In the genomic region with DNA sequence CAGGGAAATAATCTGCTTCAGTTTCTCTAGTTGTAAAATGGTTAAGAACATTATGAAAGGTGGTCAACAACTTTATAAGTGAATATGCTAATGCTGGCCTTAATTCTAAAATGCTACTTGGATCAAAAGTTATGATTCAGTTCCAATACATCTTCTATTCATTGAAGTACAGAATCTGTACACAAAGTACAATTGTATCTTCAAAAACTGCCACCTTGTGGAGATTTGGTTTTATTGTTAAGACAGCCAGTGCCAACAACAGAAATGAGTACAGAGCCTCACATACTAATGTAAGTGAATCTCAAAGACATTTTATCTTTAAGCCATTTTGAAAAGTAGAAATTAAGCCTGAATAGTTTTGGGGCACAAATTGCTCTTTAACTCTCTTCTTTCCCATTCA, we compare ENCODE assay signal across 9 cellular contexts.
DNase-seq lines count a peak whose midpoint lies in the region; ATAC-seq and TF ChIP-seq lines count a peak whose summit lies in the region.
"Had no signal": no experiment of that assay in that cellular context is flagged by ENCODE, and none has a peak within 500 bp of the region (broad histone marks: within the 10 kb centered on the region; RNA-seq: fewer than 3 reads in every experiment).

No MANE protein-coding gene starts in this region.

- no TSS peak for BruUV-seq in OCI-LY7 (replicated peaks; lab: Mats Ljungman, UMichigan)

- H3K4me1 ChIP-seq in OCI-LY7 (ENCODE audit: insufficient read depth, low read length, poor library complexity, severe bottlenecking) (no peaks in the 10 kb centered on the region), vagina (no peaks in the 10 kb centered on the region)

- H3K27me3 ChIP-seq in vagina = no peaks in the 10 kb centered on the region

- POLR2A ChIA-PET in OCI-LY7 (lab: Charles Lee) = no interaction called here
- POLR2A ChIA-PET in activated CD8-positive, alpha-beta T cell treated with anti-CD3 and anti-CD28 coated beads for 36 hours (lab: Charles Lee) = no interaction called here

- H3K27ac ChIP-seq in OCI-LY7 (ENCODE audit: low read depth, low read length, poor library complexity, severe bottlenecking) (no peak overlapping the region), vagina (no peak overlapping the region)
- H3K27ac ChIP-seq: HL-60 had no signal

- peak; percentile 10 for DNase-seq in DMS114 treated with DMSO at 0.1 percent for 48 hours (lab: John Stamatoyannopoulos, UW; ENCODE audit: unreplicated experiment)
- peak; percentile 5 for DNase-seq in HFF-Myc (ENCODE audit: extremely low read depth, low read depth)
- DNase-seq in OCI-LY7 (ENCODE audit: low spot score) = peak; percentile 3
- peak; percentile 53 for DNase-seq in fibroblast of villous mesenchyme (ENCODE audit: low read depth)
- peak; percentile 90 for DNase-seq in superior temporal gyrus (ENCODE audit: extremely low spot score)
- DNase-seq in vagina (ENCODE audit: extremely low spot score in 2 of 2) = no peak
- no peak for DNase-seq in activated CD8-positive, alpha-beta T cell treated with anti-CD3 and anti-CD28 coated beads for 36 hours

- no peaks in the 10 kb centered on the region for H3K9me2 ChIP-seq in OCI-LY7 (ENCODE audit: insufficient read depth, low read length)

- no peak overlapping the region for H2AFZ ChIP-seq in OCI-LY7 (ENCODE audit: low read length)

- H3K36me3 ChIP-seq in OCI-LY7 (ENCODE audit: insufficient read depth, low read length) = no peaks in the 10 kb centered on the region
- no peaks in the 10 kb centered on the region for H3K36me3 ChIP-seq in vagina

- intact Hi-C loops in OCI-LY7 (cut with micrococcal nuclease; ENCODE audit: unreplicated experiment) (no loop called here), vagina (cut with DNase I) (no loop called here)
- intact Hi-C loops in activated CD8-positive, alpha-beta T cell treated with anti-CD3 and anti-CD28 coated beads for 36 hours (cut with micrococcal nuclease) = no loop called here

- no peaks in the 10 kb centered on the region for H3K79me2 ChIP-seq in OCI-LY7 (ENCODE audit: insufficient read depth, low read depth, low read length)

- H3K27ac Mint-ChIP-seq in activated CD8-positive, alpha-beta T cell treated with anti-CD3 and anti-CD28 coated beads for 36 hours = no peak overlapping the region
- H3K27ac Mint-ChIP-seq in activated T-helper 17 cell treated with anti-CD3 and anti-CD28 coated beads, Interleukin-2, amount 50 U/mL, for 72 hours = no peak overlapping the region

- TF ChIP-seq CTCF in HFF-Myc (IDR thresholded peaks at IDR 0.05; ENCODE audit: low read depth, low read length, missing control alignments) = no peak
- peak; percentile 61 for TF ChIP-seq CTCF in OCI-LY7 (conservative IDR thresholded peaks at IDR 0.05; ENCODE audit: low read length)
- peak; percentile 49 for TF ChIP-seq CTCF in fibroblast of villous mesenchyme (IDR thresholded peaks at IDR 0.05; ENCODE audit: insufficient read depth, low read depth, low read length)
- no peak for TF ChIP-seq CTCF in vagina (IDR thresholded peaks at IDR 0.05)
- TF ChIP-seq CTCF in activated CD8-positive, alpha-beta T cell treated with anti-CD3 and anti-CD28 coated beads for 36 hours (IDR thresholded peaks at IDR 0.05) = no peak

- no peak for ATAC-seq in activated CD8-positive, alpha-beta T cell treated with anti-CD3 and anti-CD28 coated beads for 36 hours
- no peak for ATAC-seq in activated T-helper 17 cell treated with anti-CD3 and anti-CD28 coated beads, Interleukin-2, amount 50 U/mL, for 72 hours (replicated peaks)

- no peak overlapping the region for H3K4me2 ChIP-seq in OCI-LY7 (ENCODE audit: low read length)

- H3K9me3 ChIP-seq in OCI-LY7 (ENCODE audit: low read length) (no peaks in the 10 kb centered on the region), vagina (no peaks in the 10 kb centered on the region)

- no peak overlapping the region for H3K4me3 Mint-ChIP-seq in activated CD8-positive, alpha-beta T cell treated with anti-CD3 and anti-CD28 coated beads for 36 hours
- H3K4me3 Mint-ChIP-seq in activated T-helper 17 cell treated with anti-CD3 and anti-CD28 coated beads, Interleukin-2, amount 50 U/mL, for 72 hours = no peak overlapping the region

- no peak for TF ChIP-seq POLR2A in vagina (IDR thresholded peaks at IDR 0.05)

- H3K27me3 Mint-ChIP-seq in activated CD8-positive, alpha-beta T cell treated with anti-CD3 and anti-CD28 coated beads for 36 hours = peaks cover 1% of the 10 kb centered on the region
- peaks cover 8% of the 10 kb centered on the region for H3K27me3 Mint-ChIP-seq in activated T-helper 17 cell treated with anti-CD3 and anti-CD28 coated beads, Interleukin-2, amount 50 U/mL, for 72 hours

- no peak overlapping the region for H3K4me3 ChIP-seq in HFF-Myc (replicated peaks; ENCODE audit: low read depth, low read length)
- H3K4me3 ChIP-seq in OCI-LY7 (ENCODE audit: low read depth, low read length, poor library complexity, severe bottlenecking) = no peak overlapping the region
- H3K4me3 ChIP-seq in fibroblast of villous mesenchyme (ENCODE audit: low read depth, low read length) = no peak overlapping the region
- no peak overlapping the region for H3K4me3 ChIP-seq in vagina

- H3K4me1 Mint-ChIP-seq in activated CD8-positive, alpha-beta T cell treated with anti-CD3 and anti-CD28 coated beads for 36 hours (ENCODE audit: low read depth) = no peaks in the 10 kb centered on the region
- H3K4me1 Mint-ChIP-seq in activated T-helper 17 cell treated with anti-CD3 and anti-CD28 coated beads, Interleukin-2, amount 50 U/mL, for 72 hours = no peaks in the 10 kb centered on the region

- CTCF ChIA-PET in OCI-LY7 (lab: Charles Lee; ENCODE audit: unreplicated experiment) = no interaction called here
- CTCF ChIA-PET in activated CD8-positive, alpha-beta T cell treated with anti-CD3 and anti-CD28 coated beads for 36 hours (lab: Charles Lee) = no interaction called here

- no peaks in the 10 kb centered on the region for H4K20me1 ChIP-seq in OCI-LY7 (ENCODE audit: insufficient read depth, low read length)

- H3K36me3 Mint-ChIP-seq in activated CD8-positive, alpha-beta T cell treated with anti-CD3 and anti-CD28 coated beads for 36 hours (ENCODE audit: low read depth) = no peaks in the 10 kb centered on the region
- no peaks in the 10 kb centered on the region for H3K36me3 Mint-ChIP-seq in activated T-helper 17 cell treated with anti-CD3 and anti-CD28 coated beads, Interleukin-2, amount 50 U/mL, for 72 hours (ENCODE audit: low read depth)

- H3K9me3 Mint-ChIP-seq in activated CD8-positive, alpha-beta T cell treated with anti-CD3 and anti-CD28 coated beads for 36 hours = no peaks in the 10 kb centered on the region
- H3K9me3 Mint-ChIP-seq in activated T-helper 17 cell treated with anti-CD3 and anti-CD28 coated beads, Interleukin-2, amount 50 U/mL, for 72 hours = no peaks in the 10 kb centered on the region

Comparison
In these comparisons a context has a peak if more than half of its experiments do, and no peak if none do; other contexts are left out.
1. DNase-seq: peak in DMS114 treated with DMSO at 0.1 percent for 48 hours (single experiment), HFF-Myc (single experiment), OCI-LY7 (single experiment), fibroblast of villous mesenchyme (single experiment) and superior temporal gyrus (single experiment); none in vagina (0 of 2) and activated CD8-positive, alpha-beta T cell treated with anti-CD3 and anti-CD28 coated beads for 36 hours (single experiment).
2. CTCF ChIP-seq: peak in OCI-LY7 (single experiment) and fibroblast of villous mesenchyme (single experiment); none in HFF-Myc (single experiment), vagina (0 of 3) and activated CD8-positive, alpha-beta T cell treated with anti-CD3 and anti-CD28 coated beads for 36 hours (single experiment).